17 cellular contexts compared by ENCODE assay signal in the genomic region with DNA sequence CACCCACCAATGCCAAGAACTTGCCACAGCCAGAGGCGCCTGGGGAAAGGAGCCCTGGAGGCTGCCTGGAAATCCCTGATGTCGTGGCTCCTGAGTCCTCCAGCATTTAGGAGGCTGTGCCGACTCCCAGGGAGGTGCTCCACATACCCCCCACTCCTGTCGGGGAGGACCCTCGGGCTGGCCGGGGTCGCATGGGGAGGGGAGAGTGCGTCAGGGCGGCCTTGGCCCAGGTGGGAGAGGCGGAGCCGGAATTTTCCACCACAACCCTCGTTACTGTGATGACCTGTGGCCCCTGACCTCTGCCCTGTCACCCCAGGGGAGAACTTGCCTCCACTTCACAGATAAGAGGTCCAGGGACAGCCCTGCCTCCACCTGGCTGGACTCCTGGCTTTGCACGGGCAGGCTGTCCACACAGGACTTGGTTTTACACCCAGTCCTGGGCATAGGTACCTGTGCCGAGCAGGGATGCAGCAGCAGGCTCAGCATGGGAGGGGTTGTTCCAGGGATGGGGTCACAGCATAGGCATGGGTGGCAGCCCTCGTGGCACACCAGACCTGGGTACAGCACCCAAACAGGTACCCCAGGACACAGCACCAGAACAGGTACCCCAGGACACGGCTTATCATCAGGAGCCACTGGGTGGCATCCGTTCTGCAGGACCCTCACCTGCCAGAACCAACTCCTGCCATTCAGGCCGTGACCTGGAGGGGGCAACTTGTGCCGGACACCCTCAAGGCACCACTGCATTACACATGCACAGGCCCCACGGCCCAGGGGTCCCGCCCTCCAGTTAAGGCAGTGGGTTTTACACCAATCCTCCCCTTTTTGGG. TPM values are rescaled to one million over a fixed set of nuclear protein-coding genes. Genes with fewer than 3 reads are reported as not detected.
DNase-seq lines count a peak whose midpoint lies in the region; ATAC-seq, FAIRE-seq and TF ChIP-seq lines count a peak whose summit lies in the region.
"Had no signal": no experiment of that assay in that cellular context is flagged by ENCODE, and none has a peak within 500 bp of the region (broad histone marks: within the 10 kb centered on the region; RNA-seq: fewer than 3 reads in every experiment).

No MANE protein-coding gene starts in this region.

- TF ChIP-seq CTCF in astrocyte of the spinal cord (IDR thresholded peaks at IDR 0.05; ENCODE audit: low read depth, low read length) (peak; percentile 25), HepG2 (CRISPR knock-in tag; IDR thresholded peaks at IDR 0.05) (peak; percentile 99)

- 0% methylated on average over 5 of the region's 21 CpGs for WGBS in HepG2 (ENCODE audit: low lambda C conversion rate)

- H3K79me2 ChIP-seq in HepG2 (ENCODE audit: insufficient read depth, low read length): no peaks in the 10 kb centered on the region

- no peaks in the 10 kb centered on the region for H3K36me3 ChIP-seq in HepG2 (replicated peaks in 1 of 2; ENCODE audit: control insufficient read depth in 1 of 2, insufficient read depth in 2 of 2, low read length in 2 of 2)

- TF ChIP-seq EP300 in HepG2 (IDR thresholded peaks at IDR 0.05; ENCODE audit: low read depth in 2 of 2, low read length in 2 of 2): 0 out of 4 replicates have a peak, but pooled peaks of 1 of the 2 experiments have one; percentile 22
- TF ChIP-seq EP300 in HepG2 (CRISPR knock-in tag; IDR thresholded peaks at IDR 0.05; ENCODE audit: borderline replicate concordance): no peak

- intact Hi-C loops in HepG2 (cut with micrococcal nuclease; ENCODE audit: unreplicated experiment): loop anchor here (1.0 to 10.0 kb wide), 4 partner anchors 46 to 368 kb away; no protein-coding TSS in a partner anchor

- no peak overlapping the region for H2AFZ ChIP-seq in HepG2 (ENCODE audit: low read length)

- ATAC-seq in HepG2 (peak; percentile 86), HG02840 (IDR thresholded peaks at IDR 0.05; ENCODE audit: low FRiP score, unreplicated experiment) (no peak), HG02571 (IDR thresholded peaks at IDR 0.05; ENCODE audit: unreplicated experiment) (no peak), GM19397 (IDR thresholded peaks at IDR 0.05; ENCODE audit: unreplicated experiment) (no peak)

- H3K4me3 ChIP-seq in astrocyte of the spinal cord (ENCODE audit: low read depth, low read length) (no peak overlapping the region), HepG2 (replicated peaks in 1 of 3; ENCODE audit: insufficient read depth in 1 of 3, low read depth in 2 of 3, low read length in 3 of 3) (peak overlapping the region in 2 of 3 experiments; percentile 9 to 63; a peak in 3 of 6 replicates)

- peaks cover 3 to 23% of the 10 kb centered on the region in 2 experiments; a peak in 3 of 5 replicates for H3K27me3 ChIP-seq in HepG2 (ENCODE audit: control insufficient read depth in 1 of 2, insufficient read depth in 2 of 2, low read length in 2 of 2)

- in situ Hi-C loops in astrocyte of the spinal cord (cut with HindIII; ENCODE audit: low sequenced_read_pairs): no loop called here
- in situ Hi-C loops in HepG2 (cut with HindIII; ENCODE audit: extremely low pct_ligation_motif_present, low pct_unique_long_range_greater_than_20kb): loop anchor here (5.0 to 25.0 kb wide), 2 partner anchors 46 to 781 kb away; a partner anchor contains a TSS

- peak in 1 of 2 experiments; percentile 25; a peak in 2 of 4 replicates for TF ChIP-seq POLR2A in HepG2 (IDR thresholded peaks at IDR 0.05; ENCODE audit: insufficient read depth in 1 of 2, low read depth in 2 of 2, low read length in 2 of 2)

- POLR2A ChIA-PET in HepG2 (lab: Yijun Ruan, JAX): interaction anchor here (1.1 to 3.0 kb wide), 12 partner anchors 12 to 368 kb away, joined by 3 to 83 read pairs (median 8); a partner anchor contains a TSS

- peak overlapping the region; percentile 88 for H3K27ac ChIP-seq in HepG2 (ENCODE audit: extremely low read length, insufficient read depth, low read length)

- TF ChIP-seq RAD21 in HepG2 (CRISPR knock-in tag; IDR thresholded peaks at IDR 0.05): peak; percentile 100

- H3K9ac ChIP-seq in HepG2 (ENCODE audit: insufficient read depth, low read depth, low read length): peak overlapping the region; percentile 62

- no peak for FAIRE-seq in HepG2 (lab: Jason Lieb, UNC)
- FAIRE-seq: GM12892 had no signal

- no peaks in the 10 kb centered on the region for H3K9me3 ChIP-seq in HepG2 (ENCODE audit: low read length)

- peaks cover 46% of the 10 kb centered on the region for H3K4me1 ChIP-seq in HepG2 (ENCODE audit: insufficient read depth, low read length)

- H4K20me1 ChIP-seq in HepG2 (ENCODE audit: insufficient read depth, low read length): no peaks in the 10 kb centered on the region

- DNase-seq in Daoy (ENCODE audit: low read depth): peak; percentile 50
- peak; percentile 26 for DNase-seq in HT1080 (ENCODE audit: low read depth)
- no peak for DNase-seq in astrocyte of the spinal cord (ENCODE audit: low read depth, low spot score)
- DNase-seq in HepG2 (ENCODE audit: low spot score): peak; percentile 87
- no peak for DNase-seq in OCI-M2 (lab: John Stamatoyannopoulos, UW; ENCODE audit: unreplicated experiment)
- DNase-seq: activated CD4-positive, alpha-beta T cell treated with anti-CD3 and anti-CD28 coated beads for 48 hours; activated gamma-delta T cell; foreskin melanocyte; NCI-H510A; occipital lobe; stimulated activated naive CD4-positive, alpha-beta T cell had no signal

- H3K4me2 ChIP-seq in HepG2 (ENCODE audit: low read depth, low read length): peak overlapping the region; percentile 90

- CTCF ChIA-PET in HepG2 (lab: Yijun Ruan, JAX; ENCODE audit: low intra/inter-chr PET ratio, low total read pairs): interaction anchor here (0.6 to 2.8 kb wide), 6 partner anchors 18 to 134 kb away, joined by 3 to 25 read pairs (median 7); no protein-coding TSS in a partner anchor

- no TSS peak for BruUV-seq in HepG2 (replicated peaks; lab: Mats Ljungman, UMichigan)

RNA-seq across cellular contexts. Expression of a gene that starts 12.3 kb away (rescaled TPM):
- total RNA-seq in Daoy (2014; rRNA removed; shearing (Covaris generic)): not detected in 2 replicates
- total RNA-seq in HT1080 (2014; rRNA removed; shearing (Covaris generic)): not detected in 2 replicates
- not detected in 2 replicates for polyA plus RNA-seq in HT1080 (2015; cell fraction: cytosol; rRNA removed)
- not detected in 2 replicates for polyA plus RNA-seq in HT1080 (2015; cell fraction: nucleus; rRNA removed)
- 30.5 and 41.9 TPM in 2 replicates for total RNA-seq in HepG2 (2016; rRNA removed; fragmentation: Illumina TruSeq; extraction: Trizol)
- total RNA-seq in HepG2 (2016; cell fraction: cytosol; rRNA removed; fragmentation: Illumina TruSeq; extraction: Trizol; ENCODE audit: low read depth): 13.0 and 14.7 TPM in 2 replicates
- 26.6 and 43.3 TPM in 2 replicates for total RNA-seq in HepG2 (2016; cell fraction: insoluble cytoplasmic fraction; rRNA removed; fragmentation: Illumina TruSeq; extraction: Trizol)
- 16.6 and 19.6 TPM in 2 replicates for total RNA-seq in HepG2 (2016; cell fraction: membrane; rRNA removed; fragmentation: Illumina TruSeq; extraction: Trizol)
- total RNA-seq in HepG2 (2016; cell fraction: nucleus; rRNA removed; fragmentation: Illumina TruSeq; extraction: Trizol): 38.2 and 44.0 TPM in 2 replicates
- polyA plus RNA-seq in HepG2 (2011; rRNA removed): 96.1 and 133 TPM in 2 replicates
- 35.6 and 52.0 TPM in 2 replicates for polyA plus RNA-seq in HepG2 (2011; cell fraction: cytosol; rRNA removed)
- polyA plus RNA-seq in HepG2 (2011; cell fraction: nucleus; rRNA removed): 938 and 1,041 TPM in 2 replicates
- polyA plus RNA-seq in HepG2 (2012): 57.7 and 74.1 TPM in 2 replicates
- polyA plus RNA-seq in HepG2 (2016; cell fraction: cytosol; fragmentation: Illumina TruSeq; extraction: Trizol; ENCODE audit: low read depth): 16.7 and 17.4 TPM in 2 replicates
- 26.4 and 36.5 TPM in 2 replicates for polyA plus RNA-seq in HepG2 (2016; cell fraction: insoluble cytoplasmic fraction; fragmentation: Illumina TruSeq; extraction: Trizol; ENCODE audit: low read depth)
- polyA plus RNA-seq in HepG2 (2016; cell fraction: membrane; fragmentation: Illumina TruSeq; extraction: Trizol; ENCODE audit: low read depth): 15.2 and 17.5 TPM in 2 replicates
- polyA plus RNA-seq in HepG2 (2016; cell fraction: nucleus; fragmentation: Illumina TruSeq; extraction: Trizol; ENCODE audit: insufficient read depth, low read depth): 101 and 109 TPM in 2 replicates
- 67.0 TPM in 1 of 2 replicates, not detected in the other for polyA minus RNA-seq in HepG2 (2011; rRNA and poly(A)+ RNA removed; ENCODE audit: low replicate concordance)
- 22.8 and 31.0 TPM in 2 replicates for polyA minus RNA-seq in HepG2 (2011; cell fraction: cytosol; rRNA and poly(A)+ RNA removed)
- 64.6 and 66.1 TPM in 2 replicates for polyA minus RNA-seq in HepG2 (2011; cell fraction: nucleus; rRNA and poly(A)+ RNA removed)
- total RNA-seq: CD4-positive, alpha-beta memory T cell; lower leg skin; occipital lobe had no signal
- polyA plus RNA-seq: CD4-positive, alpha-beta memory T cell had no signal

RNA-seq across cellular contexts. Expression of a gene that starts 36.3 kb away (rescaled TPM):
- total RNA-seq in Daoy (2014; rRNA removed; shearing (Covaris generic)): 15.0 and 16.2 TPM in 2 replicates
- total RNA-seq in HT1080 (2014; rRNA removed; shearing (Covaris generic)): 0.14 TPM in 1 of 2 replicates, not detected in the other
- polyA plus RNA-seq in HT1080 (2015; cell fraction: cytosol; rRNA removed): not detected in 2 replicates
- 0.06 TPM in 1 of 2 replicates, not detected in the other for polyA plus RNA-seq in HT1080 (2015; cell fraction: nucleus; rRNA removed)
- 0.24 TPM in 1 of 2 replicates, not detected in the other for total RNA-seq in HepG2 (2016; rRNA removed; fragmentation: Illumina TruSeq; extraction: Trizol)
- total RNA-seq in HepG2 (2016; cell fraction: cytosol; rRNA removed; fragmentation: Illumina TruSeq; extraction: Trizol; ENCODE audit: low read depth): not detected in 2 replicates
- total RNA-seq in HepG2 (2016; cell fraction: insoluble cytoplasmic fraction; rRNA removed; fragmentation: Illumina TruSeq; extraction: Trizol): 0.13 and 0.32 TPM in 2 replicates
- total RNA-seq in HepG2 (2016; cell fraction: membrane; rRNA removed; fragmentation: Illumina TruSeq; extraction: Trizol): not detected in 2 replicates
- not detected in 2 replicates for total RNA-seq in HepG2 (2016; cell fraction: nucleus; rRNA removed; fragmentation: Illumina TruSeq; extraction: Trizol)
- polyA plus RNA-seq in HepG2 (2011; rRNA removed): 0.01 and 0.03 TPM in 2 replicates
- polyA plus RNA-seq in HepG2 (2011; cell fraction: cytosol; rRNA removed): 0.01 TPM in 1 of 2 replicates, not detected in the other
- 0.19 and 0.21 TPM in 2 replicates for polyA plus RNA-seq in HepG2 (2011; cell fraction: nucleus; rRNA removed)
- polyA plus RNA-seq in HepG2 (2012): 0.19 TPM in 1 of 2 replicates, not detected in the other
- polyA plus RNA-seq in HepG2 (2016; cell fraction: cytosol; fragmentation: Illumina TruSeq; extraction: Trizol; ENCODE audit: low read depth): not detected in 2 replicates
- polyA plus RNA-seq in HepG2 (2016; cell fraction: insoluble cytoplasmic fraction; fragmentation: Illumina TruSeq; extraction: Trizol; ENCODE audit: low read depth): not detected in 2 replicates
- not detected in 2 replicates for polyA plus RNA-seq in HepG2 (2016; cell fraction: membrane; fragmentation: Illumina TruSeq; extraction: Trizol; ENCODE audit: low read depth)
- polyA plus RNA-seq in HepG2 (2016; cell fraction: nucleus; fragmentation: Illumina TruSeq; extraction: Trizol; ENCODE audit: insufficient read depth, low read depth): not detected in 2 replicates
- 0.04 and 0.14 TPM in 2 replicates for polyA minus RNA-seq in HepG2 (2011; rRNA and poly(A)+ RNA removed; ENCODE audit: low replicate concordance)
- polyA minus RNA-seq in HepG2 (2011; cell fraction: cytosol; rRNA and poly(A)+ RNA removed): not detected in 2 replicates
- 0.37 TPM in 1 of 2 replicates, not detected in the other for polyA minus RNA-seq in HepG2 (2011; cell fraction: nucleus; rRNA and poly(A)+ RNA removed)
- total RNA-seq: CD4-positive, alpha-beta memory T cell had no signal
- polyA plus RNA-seq: CD4-positive, alpha-beta memory T cell had no signal

RNA-seq across cellular contexts. Expression of a gene that starts 39.6 kb away (rescaled TPM):
- not detected in 2 replicates for total RNA-seq in Daoy (2014; rRNA removed; shearing (Covaris generic))
- not detected in 2 replicates for total RNA-seq in HT1080 (2014; rRNA removed; shearing (Covaris generic))
- polyA plus RNA-seq in HT1080 (2015; cell fraction: cytosol; rRNA removed): 0.05 and 0.08 TPM in 2 replicates
- not detected in 2 replicates for polyA plus RNA-seq in HT1080 (2015; cell fraction: nucleus; rRNA removed)
- 13.5 and 14.0 TPM in 2 replicates for total RNA-seq in HepG2 (2016; rRNA removed; fragmentation: Illumina TruSeq; extraction: Trizol)
- total RNA-seq in HepG2 (2016; cell fraction: cytosol; rRNA removed; fragmentation: Illumina TruSeq; extraction: Trizol; ENCODE audit: low read depth): 3.1 and 3.7 TPM in 2 replicates
- 11.5 and 15.3 TPM in 2 replicates for total RNA-seq in HepG2 (2016; cell fraction: insoluble cytoplasmic fraction; rRNA removed; fragmentation: Illumina TruSeq; extraction: Trizol)
- 10.1 and 12.0 TPM in 2 replicates for total RNA-seq in HepG2 (2016; cell fraction: membrane; rRNA removed; fragmentation: Illumina TruSeq; extraction: Trizol)
- total RNA-seq in HepG2 (2016; cell fraction: nucleus; rRNA removed; fragmentation: Illumina TruSeq; extraction: Trizol): 8.9 and 10.1 TPM in 2 replicates
- polyA plus RNA-seq in HepG2 (2011; rRNA removed): 3.0 and 3.6 TPM in 2 replicates
- polyA plus RNA-seq in HepG2 (2011; cell fraction: cytosol; rRNA removed): 2.4 and 4.2 TPM in 2 replicates
- 8.9 and 9.1 TPM in 2 replicates for polyA plus RNA-seq in HepG2 (2011; cell fraction: nucleus; rRNA removed)
- 2.1 and 4.1 TPM in 2 replicates for polyA plus RNA-seq in HepG2 (2012)
- 3.4 TPM in 2 replicates for polyA plus RNA-seq in HepG2 (2016; cell fraction: cytosol; fragmentation: Illumina TruSeq; extraction: Trizol; ENCODE audit: low read depth)
- polyA plus RNA-seq in HepG2 (2016; cell fraction: insoluble cytoplasmic fraction; fragmentation: Illumina TruSeq; extraction: Trizol; ENCODE audit: low read depth): 11.8 and 13.7 TPM in 2 replicates
- 8.3 and 8.8 TPM in 2 replicates for polyA plus RNA-seq in HepG2 (2016; cell fraction: membrane; fragmentation: Illumina TruSeq; extraction: Trizol; ENCODE audit: low read depth)
- polyA plus RNA-seq in HepG2 (2016; cell fraction: nucleus; fragmentation: Illumina TruSeq; extraction: Trizol; ENCODE audit: insufficient read depth, low read depth): 15.9 and 16.1 TPM in 2 replicates
- 5.4 TPM in 1 of 2 replicates, not detected in the other for polyA minus RNA-seq in HepG2 (2011; rRNA and poly(A)+ RNA removed; ENCODE audit: low replicate concordance)
- polyA minus RNA-seq in HepG2 (2011; cell fraction: cytosol; rRNA and poly(A)+ RNA removed): 1.8 and 2.0 TPM in 2 replicates
- polyA minus RNA-seq in HepG2 (2011; cell fraction: nucleus; rRNA and poly(A)+ RNA removed): 1.3 and 2.5 TPM in 2 replicates
- total RNA-seq: CD4-positive, alpha-beta memory T cell; occipital lobe had no signal
- polyA plus RNA-seq: CD4-positive, alpha-beta memory T cell had no signal

RNA-seq across cellular contexts. Expression of a gene that starts 49.8 kb away (rescaled TPM):
- total RNA-seq in Daoy (2014; rRNA removed; shearing (Covaris generic)): not detected in 2 replicates
- not detected in 2 replicates for total RNA-seq in HT1080 (2014; rRNA removed; shearing (Covaris generic))
- polyA plus RNA-seq in HT1080 (2015; cell fraction: cytosol; rRNA removed): not detected in 2 replicates
- polyA plus RNA-seq in HT1080 (2015; cell fraction: nucleus; rRNA removed): not detected in 2 replicates
- total RNA-seq in HepG2 (2016; rRNA removed; fragmentation: Illumina TruSeq; extraction: Trizol): not detected in 2 replicates
- total RNA-seq in HepG2 (2016; cell fraction: cytosol; rRNA removed; fragmentation: Illumina TruSeq; extraction: Trizol; ENCODE audit: low read depth): not detected in 2 replicates
- 0.02 TPM in 1 of 2 replicates, not detected in the other for total RNA-seq in HepG2 (2016; cell fraction: insoluble cytoplasmic fraction; rRNA removed; fragmentation: Illumina TruSeq; extraction: Trizol)
- total RNA-seq in HepG2 (2016; cell fraction: membrane; rRNA removed; fragmentation: Illumina TruSeq; extraction: Trizol): not detected in 2 replicates
- not detected in 2 replicates for total RNA-seq in HepG2 (2016; cell fraction: nucleus; rRNA removed; fragmentation: Illumina TruSeq; extraction: Trizol)
- not detected in 2 replicates for polyA plus RNA-seq in HepG2 (2011; rRNA removed)
- polyA plus RNA-seq in HepG2 (2011; cell fraction: cytosol; rRNA removed): not detected in 2 replicates
- 0.03 TPM in 1 of 2 replicates, not detected in the other for polyA plus RNA-seq in HepG2 (2011; cell fraction: nucleus; rRNA removed)
- 0.13 and 0.15 TPM in 2 replicates for polyA plus RNA-seq in HepG2 (2012)
- not detected in 2 replicates for polyA plus RNA-seq in HepG2 (2016; cell fraction: cytosol; fragmentation: Illumina TruSeq; extraction: Trizol; ENCODE audit: low read depth)
- polyA plus RNA-seq in HepG2 (2016; cell fraction: insoluble cytoplasmic fraction; fragmentation: Illumina TruSeq; extraction: Trizol; ENCODE audit: low read depth): not detected in 2 replicates
- polyA plus RNA-seq in HepG2 (2016; cell fraction: membrane; fragmentation: Illumina TruSeq; extraction: Trizol; ENCODE audit: low read depth): not detected in 2 replicates
- not detected in 2 replicates for polyA plus RNA-seq in HepG2 (2016; cell fraction: nucleus; fragmentation: Illumina TruSeq; extraction: Trizol; ENCODE audit: insufficient read depth, low read depth)
- not detected in 2 replicates for polyA minus RNA-seq in HepG2 (2011; rRNA and poly(A)+ RNA removed; ENCODE audit: low replicate concordance)
- not detected in 2 replicates for polyA minus RNA-seq in HepG2 (2011; cell fraction: cytosol; rRNA and poly(A)+ RNA removed)
- not detected in 2 replicates for polyA minus RNA-seq in HepG2 (2011; cell fraction: nucleus; rRNA and poly(A)+ RNA removed)
- total RNA-seq: CD4-positive, alpha-beta memory T cell had no signal
- polyA plus RNA-seq: CD4-positive, alpha-beta memory T cell had no signal

Comparison
In these comparisons a context has a peak if more than half of its experiments do, and no peak if none do; other contexts are left out.
1. DNase-seq: peak in Daoy (single experiment), HT1080 (single experiment) and HepG2 (single experiment); none in astrocyte of the spinal cord (single experiment) and OCI-M2 (single experiment).
2. RNA of a gene that starts 12.3 kb away (total RNA-seq): 13.0 to 44.0 TPM in HepG2; not detected in Daoy and not detected in HT1080; every median in the first group is over 10 times any median in the second.
3. RNA of a gene that starts 36.3 kb away (total RNA-seq): 15.0 to 16.2 TPM in Daoy; 0.14 TPM in HT1080 and 0.13 to 0.32 TPM in HepG2; every median in the first group is over 10 times any median in the second.